ENCODE assay signal across 8 cellular contexts in the genomic region with DNA sequence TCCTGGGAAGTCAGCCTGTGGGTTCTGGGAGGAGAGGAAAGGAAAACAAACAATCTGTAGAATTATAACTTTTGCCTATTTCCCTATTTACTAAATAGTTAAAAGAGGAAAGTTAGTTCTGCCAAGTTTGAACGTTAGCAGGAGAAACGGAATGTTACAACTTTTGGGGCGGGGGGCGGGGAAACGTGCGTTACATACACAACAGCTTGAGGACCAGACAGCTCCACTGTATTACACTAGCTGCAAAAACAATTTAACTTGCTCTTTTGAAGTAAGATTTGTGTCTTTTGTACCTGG. TPM values are rescaled to one million over a fixed set of nuclear protein-coding genes. Genes with fewer than 3 reads are reported as not detected.
A peak's percentile ranks its signal among the peaks of the same experiment; 100 is the strongest.
DNase-seq lines count a peak whose midpoint lies in the region; ATAC-seq, FAIRE-seq and TF ChIP-seq lines count a peak whose summit lies in the region.

No MANE protein-coding gene starts in this region.

- peak overlapping the region; percentile 62 for H2BK20ac ChIP-seq in IMR-90 (ENCODE audit: low read depth, low read length)

- peak overlapping the region; percentile 53 to 65; a peak in 3 of 4 replicates for H4K8ac ChIP-seq in IMR-90 (ENCODE audit: low read depth in 2 of 2, low read length in 2 of 2)

- peak overlapping the region; percentile 60 for H3K4ac ChIP-seq in IMR-90 (ENCODE audit: low read depth, low read length)

- H2AK9ac ChIP-seq in IMR-90 (replicated peaks; ENCODE audit: low read depth, low read length, poor library complexity): no peak overlapping the region

- H3K9me1 ChIP-seq in IMR-90 (ENCODE audit: insufficient read depth, low read length): no peaks in the 10 kb centered on the region; the same call in none of the 2 replicates

- no peak overlapping the region for H2AFZ ChIP-seq in IMR-90 (replicated peaks; ENCODE audit: low read length, poor library complexity)

- TF ChIP-seq CTCF in AG04449 (IDR thresholded peaks at IDR 0.05; ENCODE audit: insufficient read depth, low read length, missing control alignments) (no peak), IMR-90 (conservative IDR thresholded peaks at IDR 0.05; ENCODE audit: low read depth, low read length) (no peak), chondrocyte (IDR thresholded peaks at IDR 0.05) (no peak)

- H2AK5ac ChIP-seq in IMR-90 (ENCODE audit: low read depth, low read length): no peak overlapping the region

- intact Hi-C loops in IMR-90 (cut with micrococcal nuclease) (loop anchor here (1.0 to 10.0 kb wide), 4 partner anchors 90 to 653 kb away; no protein-coding TSS in a partner anchor), posterior vena cava (cut with DNase I) (loop anchor here in 1 of 2 donors (10.0 kb wide), 1 partner anchor 1191 kb away; no protein-coding TSS in a partner anchor)
- intact Hi-C loops in naive thymus-derived CD4-positive, alpha-beta T cell (cut with micrococcal nuclease): no loop called here

- peak overlapping the region; percentile 66 for H3K14ac ChIP-seq in IMR-90 (replicated peaks; ENCODE audit: low read depth, low read length)

- no peaks in the 10 kb centered on the region for H3K36me3 Mint-ChIP-seq in chondrocyte (ENCODE audit: low read depth)
- peaks cover 0 to 41% (median 0%) of the 10 kb centered on the region in 5 donors for H3K36me3 Mint-ChIP-seq in naive thymus-derived CD4-positive, alpha-beta T cell

- no peaks in the 10 kb centered on the region for H3K9me3 Mint-ChIP-seq in chondrocyte (ENCODE audit: low read depth)
- no peaks in the 10 kb centered on the region for H3K9me3 Mint-ChIP-seq in naive thymus-derived CD4-positive, alpha-beta T cell

- in situ Hi-C loops in IMR-90 (cut with MboI; ENCODE audit: low sequenced_read_pairs): no loop called here

- no peak for TF ChIP-seq RAD21 in IMR-90 (IDR thresholded peaks at IDR 0.05; ENCODE audit: low read length)

- H3K4me3 ChIP-seq in AG04449 (ENCODE audit: low read depth, low read length): peak overlapping the region; percentile 68
- peak overlapping the region; percentile 85 for H3K4me3 ChIP-seq in IMR-90 (ENCODE audit: insufficient read depth, low read depth, low read length)
- peak overlapping the region; percentile 63 for H3K4me3 ChIP-seq in naive thymus-derived CD4-positive, alpha-beta T cell (ENCODE audit: low read length)

- no CpG with 5 or more reads among the region's 6 CpGs for WGBS in IMR-90 (ENCODE audit: extremely low coverage in 2 of 2, insufficient read length in 1 of 2), 2 experiments

- ATAC-seq in IMR-90 (ENCODE audit: low read depth) (no peak), GM19035 (IDR thresholded peaks at IDR 0.05; ENCODE audit: unreplicated experiment) (no peak)
- ATAC-seq in naive thymus-derived CD4-positive, alpha-beta T cell: no peak

- H3K4me1 ChIP-seq in IMR-90 (ENCODE audit: control insufficient read depth, insufficient read depth, low read length): peaks cover 20% of the 10 kb centered on the region
- H3K4me1 ChIP-seq in naive thymus-derived CD4-positive, alpha-beta T cell (ENCODE audit: control insufficient read depth in 2 of 2, insufficient read depth in 2 of 2, low read length in 2 of 2): peaks cover 50 to 55% of the 10 kb centered on the region in 2 donors

- BruUV-seq in IMR-90 (replicated peaks; lab: Mats Ljungman, UMichigan): no TSS peak

- no peak overlapping the region for H3K27ac Mint-ChIP-seq in chondrocyte (ENCODE audit: unreplicated experiment)
- H3K27ac Mint-ChIP-seq in naive thymus-derived CD4-positive, alpha-beta T cell: peak overlapping the region in 7 of 9 donors; percentile 37 to 92 (median 80)

- H3K36me3 ChIP-seq in IMR-90 (ENCODE audit: control insufficient read depth, insufficient read depth, low read length): no peaks in the 10 kb centered on the region
- H3K36me3 ChIP-seq in naive thymus-derived CD4-positive, alpha-beta T cell (ENCODE audit: control insufficient read depth in 2 of 3, insufficient read depth in 3 of 3, low read length in 3 of 3): no peaks in the 10 kb centered on the region

- peak overlapping the region; percentile 93 for H3K4me2 ChIP-seq in IMR-90 (ENCODE audit: low read depth, low read length)

- peaks cover 19% of the 10 kb centered on the region for H3K27me3 Mint-ChIP-seq in chondrocyte (ENCODE audit: low read depth)
- peaks cover 10 to 44% (median 18%) of the 10 kb centered on the region in 5 donors for H3K27me3 Mint-ChIP-seq in naive thymus-derived CD4-positive, alpha-beta T cell

- H3K9ac ChIP-seq in IMR-90 (ENCODE audit: low read depth, low read length): peak overlapping the region; percentile 89

- no peak for TF ChIP-seq POLR2A in IMR-90 (IDR thresholded peaks at IDR 0.05; ENCODE audit: low read depth, low read length)

- H3K27me3 ChIP-seq in IMR-90 (ENCODE audit: control insufficient read depth, insufficient read depth, low read length): no peaks in the 10 kb centered on the region
- H3K27me3 ChIP-seq in naive thymus-derived CD4-positive, alpha-beta T cell (ENCODE audit: control insufficient read depth in 2 of 2, insufficient read depth in 2 of 2, low read length in 2 of 2): peaks cover 0 to 14% of the 10 kb centered on the region in 2 donors

- H2BK120ac ChIP-seq in IMR-90 (ENCODE audit: low read depth, low read length): peak overlapping the region; percentile 73

- peak overlapping the region; percentile 56 for H3K56ac ChIP-seq in IMR-90 (ENCODE audit: extremely low read depth, insufficient read depth, low read length)

- H3K18ac ChIP-seq in IMR-90 (ENCODE audit: low read depth, low read length): peak overlapping the region; percentile 80; the same call in 1 of the 2 replicates

- H2BK5ac ChIP-seq in IMR-90 (ENCODE audit: low read depth, low read length, poor library complexity, severe bottlenecking): peak overlapping the region; percentile 92

- peak overlapping the region; percentile 17; the same call in 1 of the 3 replicates for H2BK15ac ChIP-seq in IMR-90 (ENCODE audit: low read depth, low read length)

- peak overlapping the region; percentile 75 for H3K27ac ChIP-seq in IMR-90 (ENCODE audit: insufficient read depth, low read length)
- no peak overlapping the region for H3K27ac ChIP-seq in naive thymus-derived CD4-positive, alpha-beta T cell (ENCODE audit: low read depth, low read length)

- peak overlapping the region; percentile 37; the same call in 1 of the 2 replicates for H4K5ac ChIP-seq in IMR-90 (ENCODE audit: low read depth, low read length)

- peak overlapping the region; percentile 74 for H3K4me3 Mint-ChIP-seq in chondrocyte (ENCODE audit: unreplicated experiment)
- peak overlapping the region; percentile 84 to 96 (median 90) for H3K4me3 Mint-ChIP-seq in naive thymus-derived CD4-positive, alpha-beta T cell

- POLR2A ChIA-PET in AG04449 (lab: Yijun Ruan, JAX): interaction anchor here (0.5 to 0.6 kb wide), 2 partner anchors 245 to 499 kb away, joined by 3 to 4 read pairs; no protein-coding TSS in a partner anchor
- POLR2A ChIA-PET in IMR-90 (lab: Charles Lee; ENCODE audit: unreplicated experiment): no interaction called here
- POLR2A ChIA-PET in naive thymus-derived CD4-positive, alpha-beta T cell (lab: Charles Lee): interaction anchor here (1.0 to 1.3 kb wide), 2 partner anchors 9 to 92 kb away, joined by 4 read pairs; no protein-coding TSS in a partner anchor

- H3K23ac ChIP-seq in IMR-90 (ENCODE audit: low read depth, low read length): peak overlapping the region; percentile 32; the same call in 1 of the 2 replicates

- CTCF ChIA-PET in AG04449 (lab: Yijun Ruan, JAX): interaction anchor here (0.8 to 5.0 kb wide), 11 partner anchors 20 to 654 kb away, joined by 3 to 58 read pairs (median 4); no protein-coding TSS in a partner anchor
- CTCF ChIA-PET in IMR-90 (lab: Yijun Ruan, JAX): interaction anchor here (0.6 to 1.9 kb wide), 5 partner anchors 9 to 653 kb away, joined by 3 to 5 read pairs (median 3); no protein-coding TSS in a partner anchor
- CTCF ChIA-PET in naive thymus-derived CD4-positive, alpha-beta T cell (lab: Charles Lee): interaction anchor here (0.7 to 1.0 kb wide), 2 partner anchors 138 to 166 kb away, joined by 3 read pairs; no protein-coding TSS in a partner anchor

- FAIRE-seq in urothelium cell line (lab: Jason Lieb, UNC): no peak

- H3K9me3 ChIP-seq in IMR-90 (ENCODE audit: control insufficient read depth, insufficient read depth, low read length): no peaks in the 10 kb centered on the region
- no peaks in the 10 kb centered on the region for H3K9me3 ChIP-seq in naive thymus-derived CD4-positive, alpha-beta T cell (ENCODE audit: control insufficient read depth in 2 of 3, low read length in 3 of 3)

- peaks cover 10 to 16% of the 10 kb centered on the region in 2 experiments; a peak in 3 of 4 replicates for H3K79me1 ChIP-seq in IMR-90 (ENCODE audit: low read depth in 1 of 2, low read length in 2 of 2)

- no peaks in the 10 kb centered on the region; the same call in 1 of the 2 replicates for H4K20me1 ChIP-seq in IMR-90 (ENCODE audit: insufficient read depth, low read length)

- peak overlapping the region; percentile 56; the same call in 1 of the 2 replicates for H4K91ac ChIP-seq in IMR-90 (ENCODE audit: insufficient read depth, low read depth, low read length)

- DNase-seq in AG04449 (ENCODE audit: low read depth, low spot score): no peak
- DNase-seq in IMR-90: no peak
- DNase-seq in chondrocyte (ENCODE audit: low spot score): no peak
- no peak for DNase-seq in naive thymus-derived CD4-positive, alpha-beta T cell
- no peak for DNase-seq in urothelium cell line (ENCODE audit: low spot score)
- DNase-seq in posterior vena cava (ENCODE audit: low spot score): no peak
- no peak for DNase-seq in NCI-H82 treated with DMSO at 0.1 percent for 48 hours (lab: John Stamatoyannopoulos, UW; ENCODE audit: unreplicated experiment)

- dilution Hi-C loops in IMR-90 (cut with HindIII; ENCODE audit: low sequenced_read_pairs, unreplicated experiment): no loop called here

- peaks cover 37% of the 10 kb centered on the region for H3K4me1 Mint-ChIP-seq in chondrocyte (ENCODE audit: low read depth)
- peaks cover 52 to 87% (median 76%) of the 10 kb centered on the region in 7 donors for H3K4me1 Mint-ChIP-seq in naive thymus-derived CD4-positive, alpha-beta T cell

TF ChIP-seq in IMR-90, 13 proteins besides CTCF, POLR2A, EP300 and RAD21:
- TF ChIP-seq BHLHE40 (IDR thresholded peaks at IDR 0.05; ENCODE audit: low read depth, low read length) (peak; percentile 67), MAZ (IDR thresholded peaks at IDR 0.05; ENCODE audit: borderline replicate concordance, low read depth, low read length) (no peak), RCOR1 (IDR thresholded peaks at IDR 0.05; ENCODE audit: insufficient replicate concordance, low read length) (no peak), RFX5 (IDR thresholded peaks at IDR 0.05; ENCODE audit: low read depth, low read length) (no peak), FOS (IDR thresholded peaks at IDR 0.05; ENCODE audit: low read depth, low read length) (no peak)

RNA-seq across cellular contexts. Expression of a gene that starts 0.5 kb away (rescaled TPM):
- 2.3 and 6.9 TPM in 2 replicates for total RNA-seq in IMR-90 (2012; rRNA removed)
- 3.0 and 3.9 TPM in 2 replicates for polyA plus RNA-seq in IMR-90 (2012; rRNA removed)
- polyA plus RNA-seq in IMR-90 (2012; cell fraction: cytosol; rRNA removed): 2.5 and 2.9 TPM in 2 replicates
- polyA plus RNA-seq in IMR-90 (2012; cell fraction: nucleus; rRNA removed; ENCODE audit: low replicate concordance): 11.9 and 13.5 TPM in 2 replicates
- 0.08 to 0.15 TPM (median 0.15 TPM) in 3 replicates for total RNA-seq in chondrocyte
- 10 to 100 TPM in 3 of 5 experiments, 1 to 10 TPM in 2; 2.0 to 64.1 (median 22.6) TPM for total RNA-seq in naive thymus-derived CD4-positive, alpha-beta T cell
- 1 to 10 TPM; 2.9 to 5.6 TPM for polyA plus RNA-seq in naive thymus-derived CD4-positive, alpha-beta T cell
- total RNA-seq in posterior vena cava: 1 to 10 TPM; 2.4 to 2.9 TPM
